ENCODE assay signal across 19 cellular contexts in the genomic region with DNA sequence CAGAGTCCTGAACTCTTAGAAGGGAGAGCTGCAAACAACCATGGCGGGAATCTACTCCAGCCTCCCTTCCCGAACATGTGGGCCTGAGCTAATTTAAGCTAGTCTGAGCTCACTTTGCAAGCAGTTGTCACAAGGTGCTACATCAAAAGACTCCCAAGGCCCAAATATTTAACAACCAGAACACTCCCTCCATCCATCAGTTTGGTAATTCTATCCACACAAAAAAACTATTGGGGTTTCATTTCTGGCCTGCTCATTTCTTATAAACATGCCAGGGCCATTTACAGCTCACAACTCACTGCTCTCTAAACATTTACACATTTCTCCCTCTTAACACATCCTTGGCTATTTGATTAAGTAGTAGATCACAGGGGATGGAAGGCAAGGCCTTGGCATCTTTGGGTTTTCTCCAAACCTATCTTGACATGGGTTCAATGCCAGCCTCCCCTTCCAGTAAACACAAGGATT.
DNase-seq lines count a peak whose midpoint lies in the region; ATAC-seq and TF ChIP-seq lines count a peak whose summit lies in the region.
"Had no signal": no experiment of that assay in that cellular context is flagged by ENCODE, and none has a peak within 500 bp of the region (broad histone marks: within the 10 kb centered on the region; RNA-seq: fewer than 3 reads in every experiment).

No MANE protein-coding gene starts in this region.

- H3K9me3 ChIP-seq in ascending aorta: peaks cover 0 to 2% of the 10 kb centered on the region in 2 donors
- peaks cover 0 to 2% of the 10 kb centered on the region in 2 donors for H3K9me3 ChIP-seq in muscle layer of duodenum (ENCODE audit: control insufficient read depth in 1 of 2, low read length in 2 of 2)
- peaks cover 0 to 3% (median 2%) of the 10 kb centered on the region in 4 donors for H3K9me3 ChIP-seq in stomach
- no peaks in the 10 kb centered on the region for H3K9me3 ChIP-seq in vagina

- H3K36me3 ChIP-seq in ascending aorta: no peaks in the 10 kb centered on the region
- no peaks in the 10 kb centered on the region for H3K36me3 ChIP-seq in muscle layer of duodenum (ENCODE audit: control insufficient read depth in 1 of 2, insufficient read depth in 2 of 2, low read length in 2 of 2)
- no peaks in the 10 kb centered on the region for H3K36me3 ChIP-seq in stomach
- H3K36me3 ChIP-seq in vagina: no peaks in the 10 kb centered on the region

- H3K4me1 ChIP-seq in ascending aorta (peaks cover 0 to 19% of the 10 kb centered on the region in 2 donors), muscle layer of duodenum (ENCODE audit: control insufficient read depth in 1 of 2, insufficient read depth in 2 of 2, low read length in 2 of 2) (peaks cover 0 to 8% of the 10 kb centered on the region in 2 donors), stomach (peaks cover 0 to 31% (median 9%) of the 10 kb centered on the region in 4 donors), vagina (no peaks in the 10 kb centered on the region)

- peak overlapping the region; percentile 99 for H3K27ac ChIP-seq in 22Rv1
- H3K27ac ChIP-seq in ascending aorta: peak overlapping the region; percentile 33 to 39
- H3K27ac ChIP-seq in muscle layer of duodenum (ENCODE audit: low read length): peak overlapping the region; percentile 48
- H3K27ac ChIP-seq in stomach: peak overlapping the region in 3 of 5 donors; percentile 13 to 79 (median 74)
- H3K27ac ChIP-seq in vagina: no peak overlapping the region
- H3K27ac ChIP-seq: GM23248 had no signal

- no peak for TF ChIP-seq EP300 in stomach (IDR thresholded peaks at IDR 0.05)

- TF ChIP-seq CTCF in 22Rv1 (IDR thresholded peaks at IDR 0.05): no peak
- TF ChIP-seq CTCF in ascending aorta (IDR thresholded peaks at IDR 0.05): no peak
- TF ChIP-seq CTCF in stomach (IDR thresholded peaks at IDR 0.05): no peak
- no peak for TF ChIP-seq CTCF in vagina (IDR thresholded peaks at IDR 0.05)
- TF ChIP-seq CTCF in foreskin fibroblast (IDR thresholded peaks at IDR 0.05; ENCODE audit: low read depth, low read length): no peak

- intact Hi-C loops in ascending aorta (cut with DNase I): no loop called here
- intact Hi-C loops in stomach (cut with DNase I; ENCODE audit: low total_unique reads): no loop called here
- intact Hi-C loops in vagina (cut with DNase I): no loop called here

- H3K4me3 ChIP-seq in ascending aorta: no peak overlapping the region
- H3K4me3 ChIP-seq in muscle layer of duodenum (ENCODE audit: low read depth in 1 of 2, low read length in 2 of 2): no peak overlapping the region
- no peak overlapping the region for H3K4me3 ChIP-seq in stomach
- no peak overlapping the region for H3K4me3 ChIP-seq in vagina
- no peak overlapping the region for H3K4me3 ChIP-seq in foreskin fibroblast (ENCODE audit: low read depth in 1 of 2, low read length in 2 of 2)
- H3K4me3 ChIP-seq: GM23248 had no signal

- no peaks in the 10 kb centered on the region for H3K27me3 ChIP-seq in ascending aorta
- no peaks in the 10 kb centered on the region for H3K27me3 ChIP-seq in muscle layer of duodenum (ENCODE audit: low read depth, low read length)
- H3K27me3 ChIP-seq in stomach: no peaks in the 10 kb centered on the region
- no peaks in the 10 kb centered on the region for H3K27me3 ChIP-seq in vagina

- TF ChIP-seq POLR2A in stomach (IDR thresholded peaks at IDR 0.05): no peak
- no peak for TF ChIP-seq POLR2A in vagina (IDR thresholded peaks at IDR 0.05)

- ATAC-seq in esophagus mucosa: no peak

- 74 to 91% (median 79%) methylated on average over 2 of the region's 2 CpGs for WGBS in stomach, 5 donors

- peak in 1 of 2 donors; percentile 54 for DNase-seq in ascending aorta (ENCODE audit: low spot score in 2 of 2)
- no peak for DNase-seq in stomach
- no peak for DNase-seq in vagina (ENCODE audit: extremely low spot score in 2 of 2)
- no peak for DNase-seq in NCI-H187 (lab: John Stamatoyannopoulos, UW)
- DNase-seq in foreskin fibroblast: no peak
- DNase-seq: Calu3; CD4-positive, alpha-beta memory T cell; GF-D8; GM23248; HCEC 1CT; NCI-H1092 treated with DMSO at 0.1 percent for 48 hours; NCI-H2081 treated with DMSO at 0.1 percent for 48 hours; NCI-H510A treated with DMSO at 0.1 percent for 48 hours; NCI-H774; OCI-M1; SHP77 had no signal
